ENCODE assay signal across 13 cellular contexts in the genomic region with DNA sequence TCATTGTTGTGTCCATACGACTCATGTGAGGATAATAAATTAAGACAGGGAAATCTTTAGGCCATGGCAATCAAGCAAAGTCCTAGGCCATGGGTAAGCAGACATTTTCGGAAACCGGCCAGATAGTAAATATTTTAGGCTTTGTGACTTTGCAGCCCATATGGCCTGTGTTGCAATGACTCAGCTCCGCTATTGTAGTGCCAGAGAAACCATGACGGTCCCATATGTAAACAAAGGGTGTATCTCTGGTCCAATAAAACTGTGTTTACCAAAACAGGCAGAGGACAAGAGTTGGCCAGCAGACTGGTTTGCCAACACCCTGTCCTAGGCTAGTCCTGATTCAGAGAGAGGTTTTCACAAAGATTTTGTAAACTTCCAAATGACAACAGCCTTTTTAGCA. TPM values are rescaled to one million over a fixed set of nuclear protein-coding genes. Genes with fewer than 3 reads are reported as not detected.
A peak's percentile ranks its signal among the peaks of the same experiment; 100 is the strongest.
DNase-seq lines count a peak whose midpoint lies in the region; ATAC-seq and TF ChIP-seq lines count a peak whose summit lies in the region.
"Had no signal": no experiment of that assay in that cellular context is flagged by ENCODE, and none has a peak within 500 bp of the region (broad histone marks: within the 10 kb centered on the region; RNA-seq: fewer than 3 reads in every experiment).

No MANE protein-coding gene starts in this region.

- TF ChIP-seq CTCF in cardiac fibroblast (IDR thresholded peaks at IDR 0.05; ENCODE audit: low read depth, low read length) (no peak), neural progenitor cell (IDR thresholded peaks at IDR 0.05) (no peak)

- H3K9me3 ChIP-seq in neural progenitor cell (ENCODE audit: low read depth): no peaks in the 10 kb centered on the region
- H3K9me3 ChIP-seq: BE2C had no signal

- H3K9ac ChIP-seq in neural progenitor cell: no peak overlapping the region

- H3K27ac Mint-ChIP-seq in neural progenitor cell: peak overlapping the region; percentile 29
- H3K27ac Mint-ChIP-seq in activated CD4-positive, alpha-beta T cell treated with anti-CD3 and anti-CD28 coated beads, Interleukin-2, amount 10 ng/mL, durations not matched to agents 24 days and 14 days: no peak overlapping the region

- H3K36me3 Mint-ChIP-seq in neural progenitor cell: peaks cover 4% of the 10 kb centered on the region
- H3K36me3 Mint-ChIP-seq in activated CD4-positive, alpha-beta T cell treated with anti-CD3 and anti-CD28 coated beads, Interleukin-2, amount 10 ng/mL, durations not matched to agents 24 days and 14 days (ENCODE audit: low read depth): no peaks in the 10 kb centered on the region

- H3K4me1 ChIP-seq in neural progenitor cell: peaks cover 2% of the 10 kb centered on the region
- H3K4me1 ChIP-seq: BE2C had no signal

- ATAC-seq in HG02840 (IDR thresholded peaks at IDR 0.05; ENCODE audit: low FRiP score, unreplicated experiment): no peak
- ATAC-seq: activated T-cell treated with anti-CD3 and anti-CD28 coated beads, Interleukin-2, amount 50 U/mL, for 4 hours; left cardiac atrium had no signal

- H3K9me3 Mint-ChIP-seq in neural progenitor cell: no peaks in the 10 kb centered on the region
- H3K9me3 Mint-ChIP-seq in activated CD4-positive, alpha-beta T cell treated with anti-CD3 and anti-CD28 coated beads, Interleukin-2, amount 10 ng/mL, durations not matched to agents 24 days and 14 days: no peaks in the 10 kb centered on the region
- H3K9me3 Mint-ChIP-seq: activated T-cell treated with anti-CD3 and anti-CD28 coated beads, Interleukin-2, amount 50 U/mL, for 4 hours had no signal

- no peak overlapping the region for H3K4me3 ChIP-seq in cardiac fibroblast (replicated peaks in 1 of 2; ENCODE audit: low read depth in 2 of 2, low read length in 2 of 2)
- H3K4me3 ChIP-seq in neural progenitor cell: no peak overlapping the region

- no peaks in the 10 kb centered on the region for H4K20me1 ChIP-seq in neural progenitor cell (ENCODE audit: low read depth)

- peaks cover 2% of the 10 kb centered on the region for H3K27me3 Mint-ChIP-seq in neural progenitor cell (ENCODE audit: insufficient read depth, low read depth)
- H3K27me3 Mint-ChIP-seq in activated CD4-positive, alpha-beta T cell treated with anti-CD3 and anti-CD28 coated beads, Interleukin-2, amount 10 ng/mL, durations not matched to agents 24 days and 14 days: peaks cover 31% of the 10 kb centered on the region

- H3F3A ChIP-seq in neural progenitor cell (ENCODE audit: low read depth): peaks cover 5% of the 10 kb centered on the region

- no peak overlapping the region for H3K4me3 Mint-ChIP-seq in neural progenitor cell
- H3K4me3 Mint-ChIP-seq in activated CD4-positive, alpha-beta T cell treated with anti-CD3 and anti-CD28 coated beads, Interleukin-2, amount 10 ng/mL, durations not matched to agents 24 days and 14 days: no peak overlapping the region
- H3K4me3 Mint-ChIP-seq: activated T-cell treated with anti-CD3 and anti-CD28 coated beads, Interleukin-2, amount 50 U/mL, for 4 hours had no signal

- H3K36me3 ChIP-seq in neural progenitor cell: no peaks in the 10 kb centered on the region
- H3K36me3 ChIP-seq: BE2C had no signal

- H3K4me2 ChIP-seq in neural progenitor cell: no peak overlapping the region

- H3K27ac ChIP-seq in neural progenitor cell: no peak overlapping the region
- H3K27ac ChIP-seq: HL-60 had no signal

- intact Hi-C loops in activated CD4-positive, alpha-beta T cell treated with anti-CD3 and anti-CD28 coated beads, Interleukin-2, amount 10 ng/mL, durations not matched to agents 24 days and 14 days (cut with micrococcal nuclease): no loop called here

- H3K79me2 ChIP-seq in neural progenitor cell (ENCODE audit: low read depth): no peaks in the 10 kb centered on the region

- peaks cover 19% of the 10 kb centered on the region for H3K27me3 ChIP-seq in neural progenitor cell
- H3K27me3 ChIP-seq: BE2C had no signal

- no peak overlapping the region for H2AFZ ChIP-seq in neural progenitor cell (replicated peaks)

- peaks cover 6% of the 10 kb centered on the region for H3K4me1 Mint-ChIP-seq in neural progenitor cell
- H3K4me1 Mint-ChIP-seq in activated CD4-positive, alpha-beta T cell treated with anti-CD3 and anti-CD28 coated beads, Interleukin-2, amount 10 ng/mL, durations not matched to agents 24 days and 14 days: peaks cover 9% of the 10 kb centered on the region

- DNase-seq in AG08395 (ENCODE audit: low spot score) (peak; percentile 80), HuH-7.5 (ENCODE audit: low spot score) (peak; percentile 35), cardiac fibroblast (ENCODE audit: low read depth in 2 of 2) (peak; percentile 23 to 85), neural progenitor cell (ENCODE audit: low spot score) (no peak), NCI-H1436 treated with DMSO at 0.1 percent for 48 hours (lab: John Stamatoyannopoulos, UW) (no peak), GDM1 (lab: John Stamatoyannopoulos, UW) (no peak)
- no peak for DNase-seq in activated CD4-positive, alpha-beta T cell treated with anti-CD3 and anti-CD28 coated beads, Interleukin-2, amount 10 ng/mL, durations not matched to agents 24 days and 14 days
- DNase-seq: activated T-cell treated with anti-CD3 and anti-CD28 coated beads, Interleukin-2, amount 50 U/mL, for 4 hours; BE2C; left cardiac atrium; NCI-H187 had no signal

RNA-seq across cellular contexts. Expression of gene FAM114A1, which starts 5.0 kb away (rescaled TPM):
- 5.1 and 7.4 TPM in 2 replicates for total RNA-seq in neural progenitor cell (ENCODE audit: low replicate concordance)
- 0.23 and 0.66 TPM in 2 replicates for total RNA-seq in activated CD4-positive, alpha-beta T cell treated with anti-CD3 and anti-CD28 coated beads, Interleukin-2, amount 10 ng/mL, durations not matched to agents 24 days and 14 days

RNA-seq across cellular contexts. Expression of gene TLR6, which starts 16.0 kb away (rescaled TPM):
- 0.06 and 0.07 TPM in 2 replicates for total RNA-seq in neural progenitor cell (ENCODE audit: low replicate concordance)
- total RNA-seq in activated CD4-positive, alpha-beta T cell treated with anti-CD3 and anti-CD28 coated beads, Interleukin-2, amount 10 ng/mL, durations not matched to agents 24 days and 14 days: 0.88 and 1.1 TPM in 2 replicates

Comparison
In these comparisons a context has a peak if more than half of its experiments do, and no peak if none do; other contexts are left out.
1. DNase-seq: peak in AG08395 (single experiment), HuH-7.5 (single experiment) and cardiac fibroblast (2 of 2); none in neural progenitor cell (single experiment), NCI-H1436 treated with DMSO at 0.1 percent for 48 hours (single experiment), GDM1 (single experiment) and activated CD4-positive, alpha-beta T cell treated with anti-CD3 and anti-CD28 coated beads, Interleukin-2, amount 10 ng/mL, durations not matched to agents 24 days and 14 days (single experiment).